Comparison of ENCODE assay signal across 8 cellular contexts in the genomic region with DNA sequence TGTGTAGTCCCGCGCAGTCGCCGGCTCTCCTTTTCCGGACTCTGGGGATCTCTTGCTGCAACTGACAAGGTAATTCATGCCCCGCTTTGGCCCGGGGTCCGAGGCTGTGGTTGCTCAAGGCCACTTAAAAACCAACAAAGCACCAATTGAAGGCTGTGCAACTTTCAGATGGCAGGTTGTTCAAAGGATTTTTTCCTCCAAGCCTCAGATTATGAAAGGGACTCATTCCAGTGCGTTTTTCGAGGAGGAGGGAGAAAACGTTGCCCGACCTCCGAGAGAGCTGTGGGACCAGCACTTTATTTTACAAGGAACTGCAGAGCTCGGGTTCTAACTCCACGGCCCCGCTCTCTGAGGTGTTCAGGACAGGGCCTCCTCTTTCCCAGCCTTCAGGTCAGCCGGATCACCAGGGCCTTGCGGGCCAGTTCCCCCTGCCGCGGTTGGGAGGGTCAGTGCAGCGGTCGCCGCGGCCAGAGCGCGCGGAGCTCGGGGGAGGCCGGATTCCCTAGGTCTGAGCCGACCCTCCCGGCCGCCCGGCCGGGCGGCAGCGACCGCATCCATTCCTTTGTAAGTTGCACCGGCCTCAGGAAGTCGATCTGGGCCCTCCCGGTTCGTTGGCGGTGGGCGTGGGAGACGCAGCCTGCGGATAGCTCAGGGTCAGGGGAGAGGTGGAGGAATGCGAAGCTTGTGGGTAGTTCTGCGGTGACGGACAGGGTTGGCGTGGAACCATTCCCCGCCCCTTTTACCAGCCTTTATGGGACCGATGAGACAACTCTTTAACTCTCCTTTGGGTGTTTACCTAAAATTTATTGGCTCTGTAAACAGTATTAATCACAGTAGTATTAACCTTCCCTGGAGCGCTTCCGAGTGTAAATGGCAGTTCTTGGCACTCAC. TPM values are rescaled to one million over a fixed set of nuclear protein-coding genes. Genes with fewer than 3 reads are reported as not detected.
DNase-seq lines count a peak whose midpoint lies in the region; ATAC-seq and TF ChIP-seq lines count a peak whose summit lies in the region.

No MANE protein-coding gene starts in this region.

- H2AFZ ChIP-seq in HCT116 (ENCODE audit: low read depth, low read length, poor library complexity, severe bottlenecking), result peak overlapping the region; percentile 83

- no peaks in the 10 kb centered on the region for H3K9me3 ChIP-seq in HCT116 (ENCODE audit: control insufficient read depth in 1 of 2, insufficient read depth in 1 of 2, low read depth in 1 of 2, low read length in 2 of 2)

- H3K79me2 ChIP-seq in HCT116 (ENCODE audit: insufficient read depth, low read length), result no peaks in the 10 kb centered on the region

- intact Hi-C loops in HCT116 (cut with micrococcal nuclease), result loop anchor here (1.0 to 2.0 kb wide), 2 partner anchors 70 to 196 kb away; no protein-coding TSS in a partner anchor

- H3K9me2 ChIP-seq in HCT116 (ENCODE audit: insufficient read depth), result no peaks in the 10 kb centered on the region

- H3K4me2 ChIP-seq in HCT116 (ENCODE audit: low read length), result peak overlapping the region; percentile 99

- H3K27ac Mint-ChIP-seq in mesothelial cell of epicardium (peak overlapping the region; percentile 98), type B pancreatic cell (peak overlapping the region; percentile 70)

- 0 out of 2 replicates have a peak, but pooled peaks have one; percentile 9 for TF ChIP-seq RAD21 in HCT116 (IDR thresholded peaks at IDR 0.05; ENCODE audit: low read depth)

- no peaks in the 10 kb centered on the region for H3K27me3 ChIP-seq in HCT116 (ENCODE audit: insufficient read depth, low read length)

- H3K9ac ChIP-seq in HCT116 (ENCODE audit: low read length), result peak overlapping the region; percentile 72

- DNase-seq in AG20443 (ENCODE audit: low spot score) (peak; percentile 80), HCT116 (ENCODE audit: low read depth, low spot score) (no peak), UCSD-AML1 (lab: John Stamatoyannopoulos, UW; ENCODE audit: unreplicated experiment) (peak; percentile 43), epithelial cell of proximal tubule (ENCODE audit: low read depth) (no peak), mesothelial cell of epicardium (ENCODE audit: low spot score in 2 of 2, unreplicated experiment in 2 of 2) (peak; percentile 42 to 72), type B pancreatic cell (ENCODE audit: extremely low spot score, unreplicated experiment) (peak; percentile 76), NCI-H146 treated with DMSO at 0.1 percent for 48 hours (lab: John Stamatoyannopoulos, UW; ENCODE audit: unreplicated experiment) (no peak)

- H3K27ac ChIP-seq in HCT116 (ENCODE audit: low read depth, low read length), result peak overlapping the region; percentile 65

- H3K9me3 Mint-ChIP-seq in mesothelial cell of epicardium (no peaks in the 10 kb centered on the region), type B pancreatic cell (no peaks in the 10 kb centered on the region)

- no peaks in the 10 kb centered on the region for H3K36me3 ChIP-seq in HCT116 (ENCODE audit: control insufficient read depth in 1 of 2, insufficient read depth in 2 of 2, low read length in 2 of 2)

- CTCF ChIA-PET in HCT116 (lab: Charles Lee), result interaction anchor here (0.9 kb wide), 2 partner anchors 70 to 195 kb away, joined by 3 to 5 read pairs; no protein-coding TSS in a partner anchor

- no peaks in the 10 kb centered on the region for H4K20me1 ChIP-seq in HCT116 (ENCODE audit: insufficient read depth)

- ATAC-seq in HCT116 (peak; percentile 48), GM19467 (IDR thresholded peaks at IDR 0.05; ENCODE audit: unreplicated experiment) (no peak)

- RAD21 ChIA-PET in HCT116 (lab: Charles Lee; ENCODE audit: low non-redundant PET in 1 of 2, low total read pairs in 2 of 2, uncharacterized antibody in 2 of 2, unreplicated experiment in 2 of 2), result interaction anchor here in 1 of 2 experiments (0.6 to 0.7 kb wide), 2 partner anchors 191 to 230 kb away, joined by 3 to 6 read pairs; a partner anchor contains a TSS

- H3K4me3 ChIP-seq in HCT116 (replicated peaks in 1 of 2; ENCODE audit: low read depth in 1 of 2, low read length in 2 of 2), result peak overlapping the region; percentile 79 to 89
- peak overlapping the region; percentile 92 for H3K4me3 ChIP-seq in epithelial cell of proximal tubule (ENCODE audit: low read depth, low read length)

- H3K4me1 Mint-ChIP-seq in mesothelial cell of epicardium, result peaks cover 23% of the 10 kb centered on the region
- H3K4me1 Mint-ChIP-seq in type B pancreatic cell (ENCODE audit: unreplicated experiment), result peaks cover 8% of the 10 kb centered on the region

- TF ChIP-seq POLR2A in HCT116 (IDR thresholded peaks at IDR 0.05; ENCODE audit: borderline replicate concordance, extremely low read depth, insufficient read depth, insufficient read length), result no peak

- no peaks in the 10 kb centered on the region for H3K27me3 Mint-ChIP-seq in mesothelial cell of epicardium (ENCODE audit: low read depth)
- H3K27me3 Mint-ChIP-seq in type B pancreatic cell, result no peaks in the 10 kb centered on the region

- no TSS peak for BruUV-seq in HCT116 (replicated peaks; lab: Mats Ljungman, UMichigan)

- TF ChIP-seq CTCF in HCT116 (IDR thresholded peaks at IDR 0.05 in 2 of 3, conservative IDR thresholded peaks at IDR 0.05 in 1 of 3; ENCODE audit: borderline replicate concordance in 1 of 3, insufficient read depth in 1 of 3, low read depth in 2 of 3, low read length in 2 of 3), result no peak
- TF ChIP-seq CTCF in epithelial cell of proximal tubule (conservative IDR thresholded peaks at IDR 0.05; ENCODE audit: low read depth, low read length), result no peak
- no peak for TF ChIP-seq CTCF in mesothelial cell of epicardium (IDR thresholded peaks at IDR 0.05; ENCODE audit: unreplicated experiment)
- TF ChIP-seq CTCF in type B pancreatic cell (conservative IDR thresholded peaks at IDR 0.05), result peak; percentile 10

- H3K36me3 Mint-ChIP-seq in mesothelial cell of epicardium, result peaks cover 8% of the 10 kb centered on the region
- H3K36me3 Mint-ChIP-seq in type B pancreatic cell, result peaks cover 8% of the 10 kb centered on the region

- POLR2A ChIA-PET in HCT116 (lab: Charles Lee), result no interaction called here

- peaks cover 14 to 16% of the 10 kb centered on the region in 2 experiments for H3K4me1 ChIP-seq in HCT116 (ENCODE audit: control insufficient read depth in 1 of 2, insufficient read depth in 2 of 2, low read length in 2 of 2)

- H3K4me3 Mint-ChIP-seq in mesothelial cell of epicardium (peak overlapping the region; percentile 99), type B pancreatic cell (peak overlapping the region; percentile 98)

TF ChIP-seq in HCT116, 20 proteins besides CTCF, POLR2A, EP300 and RAD21:
- TF ChIP-seq ZFX (IDR thresholded peaks at IDR 0.05) (peak; percentile 43), POLR2AphosphoS5 (IDR thresholded peaks at IDR 0.05; ENCODE audit: low read depth, low read length) (peak; percentile 24; the same call in 1 of the 2 replicates), ELF1 (IDR thresholded peaks at IDR 0.05; ENCODE audit: borderline replicate concordance, low read depth) (no peak), TCF7L2 (IDR thresholded peaks at IDR 0.05; ENCODE audit: borderline replicate concordance, extremely low read depth, insufficient read depth, insufficient read length) (peak; percentile 33)

RNA-seq across cellular contexts. Expression of a gene that starts 1.6 kb away (rescaled TPM):
- total RNA-seq in HCT116 (2021; ENCODE audit: unreplicated experiment) (28.4 TPM), epithelial cell of proximal tubule (28.1 and 34.4 TPM in 2 replicates), mesothelial cell of epicardium (133 to 148 TPM (median 146 TPM) in 3 replicates), type B pancreatic cell (ENCODE audit: low replicate concordance) (75.1 and 77.7 TPM in 2 replicates)
- polyA plus RNA-seq in HCT116 (2012), result 7.7 and 11.4 TPM in 2 replicates

Comparison
In these comparisons a context has a peak if more than half of its experiments do, and no peak if none do; other contexts are left out.
1. DNase-seq: peak in AG20443 (single experiment), UCSD-AML1 (single experiment), mesothelial cell of epicardium (2 of 2) and type B pancreatic cell (single experiment); none in HCT116 (single experiment), epithelial cell of proximal tubule (single experiment) and NCI-H146 treated with DMSO at 0.1 percent for 48 hours (single experiment).